1 cellular context compared by ENCODE assay signal in genomic region chr7:101127460-101128039, GRCh38.
TF ChIP-seq lines count a peak whose summit lies in the region.

No MANE protein-coding gene starts in this region.

TF ChIP-seq in IMR-90, 13 proteins besides CTCF, POLR2A, EP300 and RAD21:
- TF ChIP-seq CHD1 (IDR thresholded peaks at IDR 0.05; ENCODE audit: low read depth, low read length), result peak; percentile 43
- no peak for TF ChIP-seq CEBPB (IDR thresholded peaks at IDR 0.05; ENCODE audit: low read depth, low read length)
- no peak; the same call in 1 of the 2 replicates for TF ChIP-seq USF2 (IDR thresholded peaks at IDR 0.05; ENCODE audit: low read depth, low read length)
- no peak for TF ChIP-seq RFX5 (IDR thresholded peaks at IDR 0.05; ENCODE audit: low read depth, low read length)
- TF ChIP-seq BHLHE40 (IDR thresholded peaks at IDR 0.05; ENCODE audit: low read depth, low read length), result no peak
